ENCODE assay signal across 7 cellular contexts in the genomic region with DNA sequence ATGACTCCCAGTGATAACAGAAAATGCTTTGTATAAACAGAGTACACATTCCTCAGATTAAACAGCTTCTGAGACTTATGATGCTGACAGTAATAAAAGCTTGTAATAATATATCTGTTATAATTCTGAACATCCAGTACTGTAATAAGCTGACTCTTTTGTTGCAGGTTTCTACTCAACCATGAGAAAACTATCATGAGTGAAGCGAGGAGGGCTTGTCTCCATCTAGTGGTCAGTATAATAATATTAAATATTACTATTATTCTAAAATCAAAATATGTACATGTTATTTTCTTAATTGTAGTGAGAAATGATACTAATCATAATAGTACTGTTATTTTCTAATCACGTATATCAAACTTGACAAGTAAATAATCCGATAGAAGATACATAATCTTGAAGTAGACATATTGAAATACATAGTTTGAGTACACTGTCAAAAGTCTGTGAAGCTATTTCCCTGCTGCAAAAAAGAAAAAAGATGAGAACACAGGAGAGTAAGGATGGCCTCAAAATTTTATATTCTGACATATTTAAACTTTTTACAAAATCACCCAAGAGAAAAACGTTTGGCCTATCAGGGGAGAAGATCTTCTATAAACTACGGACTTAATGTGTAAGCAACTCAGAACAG.
DNase-seq lines count a peak whose midpoint lies in the region; ATAC-seq and FAIRE-seq lines count a peak whose summit lies in the region.

No MANE protein-coding gene starts in this region.

- peak; percentile 98 for FAIRE-seq in endometrium (lab: Jason Lieb, UNC)

- DNase-seq in NCI-H748 treated with DMSO at 0.1 percent for 48 hours (lab: John Stamatoyannopoulos, UW) (peak; percentile 8), pons (ENCODE audit: low spot score) (peak; percentile 16), NCI-H774 (lab: John Stamatoyannopoulos, UW) (no peak), SK-N-DZ (ENCODE audit: low spot score) (no peak)

- peak; percentile 63 for ATAC-seq in GM19395 (IDR thresholded peaks at IDR 0.05; ENCODE audit: unreplicated experiment)
- ATAC-seq in GM18867 (IDR thresholded peaks at IDR 0.05; ENCODE audit: unreplicated experiment), result no peak

Comparison
In these comparisons a context has a peak if more than half of its experiments do, and no peak if none do; other contexts are left out.
1. DNase-seq: peak in NCI-H748 treated with DMSO at 0.1 percent for 48 hours (single experiment) and pons (single experiment); none in NCI-H774 (single experiment) and SK-N-DZ (single experiment).